In the genomic region with DNA sequence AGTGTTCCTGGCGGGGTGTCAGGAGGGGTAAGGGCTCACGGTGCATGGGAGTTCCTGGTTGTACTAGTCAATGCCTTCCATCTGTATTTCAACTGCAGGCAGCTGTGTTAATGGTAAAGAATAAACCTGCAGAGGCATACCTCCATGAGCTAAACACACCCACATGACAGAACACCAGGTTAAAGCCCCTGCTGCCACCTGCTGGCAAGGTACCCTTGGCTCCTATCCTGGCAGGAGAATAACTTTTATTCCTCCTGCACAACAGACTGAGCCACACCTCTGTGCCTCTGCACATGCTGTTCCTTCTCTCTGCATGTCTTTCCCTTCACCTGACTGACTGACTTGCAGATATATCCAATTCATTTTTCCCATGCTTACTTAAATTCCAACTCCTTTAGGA, we compare ENCODE assay signal across 9 cellular contexts. TPM values are rescaled to one million over a fixed set of nuclear protein-coding genes. Genes with fewer than 3 reads are reported as not detected.
A peak's percentile ranks its signal among the peaks of the same experiment; 100 is the strongest.
DNase-seq lines count a peak whose midpoint lies in the region; ATAC-seq, FAIRE-seq and TF ChIP-seq lines count a peak whose summit lies in the region.
"Had no signal": no experiment of that assay in that cellular context is flagged by ENCODE, and none has a peak within 500 bp of the region (broad histone marks: within the 10 kb centered on the region; RNA-seq: fewer than 3 reads in every experiment).

No MANE protein-coding gene starts in this region.

- TF ChIP-seq CTCF in D721Med (IDR thresholded peaks at IDR 0.05; ENCODE audit: insufficient read depth, missing control alignments) = peak; percentile 16

- no peak overlapping the region for H3K4me3 Mint-ChIP-seq in activated CD4-positive, alpha-beta T cell treated with anti-CD3 and anti-CD28 coated beads, Interleukin-2, amount 10 ng/mL, durations not matched to agents 24 days and 14 days

- H3K36me3 Mint-ChIP-seq in activated CD4-positive, alpha-beta T cell treated with anti-CD3 and anti-CD28 coated beads, Interleukin-2, amount 10 ng/mL, durations not matched to agents 24 days and 14 days (ENCODE audit: low read depth) = no peaks in the 10 kb centered on the region

- no peaks in the 10 kb centered on the region for H3K9me3 Mint-ChIP-seq in activated CD4-positive, alpha-beta T cell treated with anti-CD3 and anti-CD28 coated beads, Interleukin-2, amount 10 ng/mL, durations not matched to agents 24 days and 14 days

- intact Hi-C loops in activated CD4-positive, alpha-beta T cell treated with anti-CD3 and anti-CD28 coated beads, Interleukin-2, amount 10 ng/mL, durations not matched to agents 24 days and 14 days (cut with micrococcal nuclease) = no loop called here
- intact Hi-C loops in left colon (cut with DNase I, micrococcal nuclease) = no loop called here

- peak; percentile 50 for ATAC-seq in HG02884 (IDR thresholded peaks at IDR 0.05; ENCODE audit: unreplicated experiment)
- peak; percentile 88 for ATAC-seq in left colon
- no peak for ATAC-seq in GM18519 (IDR thresholded peaks at IDR 0.05; ENCODE audit: low FRiP score, unreplicated experiment)
- no peak for ATAC-seq in GM19452 (IDR thresholded peaks at IDR 0.05; ENCODE audit: unreplicated experiment)

- no peak overlapping the region for H3K27ac Mint-ChIP-seq in activated CD4-positive, alpha-beta T cell treated with anti-CD3 and anti-CD28 coated beads, Interleukin-2, amount 10 ng/mL, durations not matched to agents 24 days and 14 days

- no peak for FAIRE-seq in D721Med (lab: Jason Lieb, UNC)

- no peaks in the 10 kb centered on the region for H3K4me1 Mint-ChIP-seq in activated CD4-positive, alpha-beta T cell treated with anti-CD3 and anti-CD28 coated beads, Interleukin-2, amount 10 ng/mL, durations not matched to agents 24 days and 14 days

- DNase-seq in D721Med (ENCODE audit: insufficient read length, low spot score) (no peak), left colon (peak in 1 of 2 donors; percentile 39), NCI-H2196 (lab: John Stamatoyannopoulos, UW; ENCODE audit: unreplicated experiment) (no peak), OCI-M2 (lab: John Stamatoyannopoulos, UW; ENCODE audit: unreplicated experiment) (no peak)
- DNase-seq in activated CD4-positive, alpha-beta T cell treated with anti-CD3 and anti-CD28 coated beads, Interleukin-2, amount 10 ng/mL, durations not matched to agents 24 days and 14 days = peak; percentile 75
- DNase-seq: NCI-H2171 treated with DMSO at 0.1 percent for 48 hours had no signal

- H3K27me3 Mint-ChIP-seq in activated CD4-positive, alpha-beta T cell treated with anti-CD3 and anti-CD28 coated beads, Interleukin-2, amount 10 ng/mL, durations not matched to agents 24 days and 14 days = peaks cover 2% of the 10 kb centered on the region

RNA-seq across cellular contexts. Expression of gene ITIH6, which starts 11.1 kb away (rescaled TPM):
- not detected in 2 replicates for total RNA-seq in activated CD4-positive, alpha-beta T cell treated with anti-CD3 and anti-CD28 coated beads, Interleukin-2, amount 10 ng/mL, durations not matched to agents 24 days and 14 days
- total RNA-seq in left colon = not detected

RNA-seq across cellular contexts. Expression of gene MAGED2, which starts 20.6 kb away (rescaled TPM):
- 25.2 and 26.4 TPM in 2 replicates for total RNA-seq in activated CD4-positive, alpha-beta T cell treated with anti-CD3 and anti-CD28 coated beads, Interleukin-2, amount 10 ng/mL, durations not matched to agents 24 days and 14 days
- total RNA-seq in left colon = 10 to 100 TPM; 79.8 to 80.1 TPM

Comparison
In these comparisons a context has a peak if more than half of its experiments do, and no peak if none do; other contexts are left out.
1. ATAC-seq: peak in HG02884 (single experiment) and left colon (single experiment); none in GM18519 (single experiment) and GM19452 (single experiment).